In genomic region chr5:74199005-74199404, GRCh38 we compare ENCODE assay signal across 11 cellular contexts.
A peak's percentile ranks its signal among the peaks of the same experiment; 100 is the strongest.
DNase-seq lines count a peak whose midpoint lies in the region; ATAC-seq and TF ChIP-seq lines count a peak whose summit lies in the region.
"Had no signal": no experiment of that assay in that cellular context is flagged by ENCODE, and none has a peak within 500 bp of the region (broad histone marks: within the 10 kb centered on the region; RNA-seq: fewer than 3 reads in every experiment).

No MANE protein-coding gene starts in this region.

- H4K20me1 ChIP-seq in neural progenitor cell (ENCODE audit: low read depth) = no peaks in the 10 kb centered on the region

- H3K27me3 ChIP-seq in lung (ENCODE audit: control insufficient read depth, insufficient read depth) = no peaks in the 10 kb centered on the region
- no peaks in the 10 kb centered on the region for H3K27me3 ChIP-seq in neural progenitor cell

- POLR2A ChIA-PET in activated CD4-positive, alpha-beta T cell treated with anti-CD3 and anti-CD28 coated beads, Interleukin-2, amount 10 ng/mL, durations not matched to agents 7 days and 5 days (lab: Charles Lee) = no interaction called here

- no peak for TF ChIP-seq CTCF in lung (IDR thresholded peaks at IDR 0.05; ENCODE audit: control extremely low read depth, extremely low read depth)
- no peak for TF ChIP-seq CTCF in neural progenitor cell (IDR thresholded peaks at IDR 0.05)

- H3K36me3 ChIP-seq in lung (ENCODE audit: control insufficient read depth in 2 of 2, insufficient read depth in 2 of 2, low read length in 2 of 2) = no peaks in the 10 kb centered on the region
- H3K36me3 ChIP-seq in neural progenitor cell = no peaks in the 10 kb centered on the region

- intact Hi-C loops in activated T-helper 1 cell treated with anti-CD3 and anti-CD28 coated beads, Interleukin-12 subunit alpha, Interleukin-12 subunit beta, Interleukin-2, Interleukin-4 antibody, amounts not matched to agents 30 ng/mL and 10 ng/mL and 1 ng/mL, durations not matched to agents 14 hours and 24 hours and 36 hours (cut with micrococcal nuclease) = no loop called here

- H3K9me3 ChIP-seq in lung (ENCODE audit: control insufficient read depth in 2 of 2, insufficient read depth in 1 of 2, low read length in 1 of 2) (peaks cover 0 to 2% of the 10 kb centered on the region in 2 donors), neural progenitor cell (ENCODE audit: low read depth) (no peaks in the 10 kb centered on the region)

- no peak overlapping the region for H3K4me2 ChIP-seq in neural progenitor cell
- H3K4me2 ChIP-seq: GM23338 had no signal

- H3K9ac ChIP-seq in neural progenitor cell = no peak overlapping the region

- H3K27ac ChIP-seq in lung (ENCODE audit: low read depth in 1 of 2, low read length in 1 of 2) (peak overlapping the region in 1 of 2 donors; percentile 32), neural progenitor cell (no peak overlapping the region)

- H3K4me3 ChIP-seq in lung = no peak overlapping the region
- no peak overlapping the region for H3K4me3 ChIP-seq in neural progenitor cell
- H3K4me3 ChIP-seq: GM23338 had no signal

- CTCF ChIA-PET in activated CD4-positive, alpha-beta T cell treated with anti-CD3 and anti-CD28 coated beads, Interleukin-2, amount 10 ng/mL, durations not matched to agents 7 days and 5 days (lab: Charles Lee) = no interaction called here

- H2AFZ ChIP-seq in neural progenitor cell (replicated peaks) = no peak overlapping the region
- H2AFZ ChIP-seq: GM23338 had no signal

- peaks cover 3% of the 10 kb centered on the region for H3K9me3 Mint-ChIP-seq in activated CD4-positive, alpha-beta T cell treated with anti-CD3 and anti-CD28 coated beads, Interleukin-2, amount 10 ng/mL, durations not matched to agents 7 days and 5 days
- H3K9me3 Mint-ChIP-seq in activated T-helper 1 cell treated with anti-CD3 and anti-CD28 coated beads, Interleukin-12 subunit alpha, Interleukin-12 subunit beta, Interleukin-2, Interleukin-4 antibody, amounts not matched to agents 30 ng/mL and 10 ng/mL and 1 ng/mL, durations not matched to agents 14 hours and 24 hours and 36 hours = no peaks in the 10 kb centered on the region
- H3K9me3 Mint-ChIP-seq in neural progenitor cell = peaks cover 6% of the 10 kb centered on the region
- H3K9me3 Mint-ChIP-seq: GM23338 had no signal

- H3K27ac Mint-ChIP-seq in activated CD4-positive, alpha-beta T cell treated with anti-CD3 and anti-CD28 coated beads, Interleukin-2, amount 10 ng/mL, durations not matched to agents 7 days and 5 days = no peak overlapping the region
- H3K27ac Mint-ChIP-seq in activated T-helper 1 cell treated with anti-CD3 and anti-CD28 coated beads, Interleukin-12 subunit alpha, Interleukin-12 subunit beta, Interleukin-2, Interleukin-4 antibody, amounts not matched to agents 30 ng/mL and 10 ng/mL and 1 ng/mL, durations not matched to agents 14 hours and 24 hours and 36 hours = no peak overlapping the region
- no peak overlapping the region for H3K27ac Mint-ChIP-seq in neural progenitor cell
- H3K27ac Mint-ChIP-seq: GM23338 had no signal

- no peaks in the 10 kb centered on the region for H3K79me2 ChIP-seq in neural progenitor cell (ENCODE audit: low read depth)

- H3K27me3 Mint-ChIP-seq in activated CD4-positive, alpha-beta T cell treated with anti-CD3 and anti-CD28 coated beads, Interleukin-2, amount 10 ng/mL, durations not matched to agents 7 days and 5 days = peaks cover 11% of the 10 kb centered on the region
- no peaks in the 10 kb centered on the region for H3K27me3 Mint-ChIP-seq in activated T-helper 1 cell treated with anti-CD3 and anti-CD28 coated beads, Interleukin-12 subunit alpha, Interleukin-12 subunit beta, Interleukin-2, Interleukin-4 antibody, amounts not matched to agents 30 ng/mL and 10 ng/mL and 1 ng/mL, durations not matched to agents 14 hours and 24 hours and 36 hours (ENCODE audit: insufficient read depth)
- H3K27me3 Mint-ChIP-seq in neural progenitor cell (ENCODE audit: insufficient read depth, low read depth) = peaks cover 12% of the 10 kb centered on the region

- ATAC-seq in GM21381 (IDR thresholded peaks at IDR 0.05; ENCODE audit: unreplicated experiment) = peak; percentile 37
- no peak for ATAC-seq in lung (ENCODE audit: insufficient read depth, low FRiP score)
- ATAC-seq in GM18858 (IDR thresholded peaks at IDR 0.05; ENCODE audit: unreplicated experiment) = no peak
- ATAC-seq: GM23338 had no signal

- DNase-seq in activated CD4-positive, alpha-beta T cell treated with anti-CD3 and anti-CD28 coated beads, Interleukin-2, amount 50 U/mL, for 48 hours = peak; percentile 26 to 39
- no peak for DNase-seq in activated CD4-positive, alpha-beta T cell treated with anti-CD3 and anti-CD28 coated beads, Interleukin-2, amount 10 ng/mL, durations not matched to agents 7 days and 5 days
- DNase-seq in NCI-H226 (peak; percentile 38), lung (ENCODE audit: low spot score) (peak; percentile 22), neural progenitor cell (ENCODE audit: low spot score) (no peak)
- no peak for DNase-seq in activated T-helper 1 cell treated with anti-CD3 and anti-CD28 coated beads, Interleukin-12 subunit alpha, Interleukin-12 subunit beta, Interleukin-2, Interleukin-4 antibody, amounts not matched to agents 30 ng/mL and 10 ng/mL and 1 ng/mL, durations not matched to agents 14 hours and 24 hours and 36 hours (ENCODE audit: low spot score)
- DNase-seq: DMS79 treated with DMSO at 0.1 percent for 48 hours, NCI-H2081 treated with DMSO at 0.1 percent for 48 hours had no signal

- H3K36me3 Mint-ChIP-seq in activated CD4-positive, alpha-beta T cell treated with anti-CD3 and anti-CD28 coated beads, Interleukin-2, amount 10 ng/mL, durations not matched to agents 7 days and 5 days (ENCODE audit: low read depth) = no peaks in the 10 kb centered on the region
- H3K36me3 Mint-ChIP-seq in activated T-helper 1 cell treated with anti-CD3 and anti-CD28 coated beads, Interleukin-12 subunit alpha, Interleukin-12 subunit beta, Interleukin-2, Interleukin-4 antibody, amounts not matched to agents 30 ng/mL and 10 ng/mL and 1 ng/mL, durations not matched to agents 14 hours and 24 hours and 36 hours (ENCODE audit: low read depth) = no peaks in the 10 kb centered on the region
- no peaks in the 10 kb centered on the region for H3K36me3 Mint-ChIP-seq in neural progenitor cell

- WGBS in lung, 2 donors = 40 to 44% methylated on average over 2 of the region's 2 CpGs

- no peak overlapping the region for H3K4me3 Mint-ChIP-seq in activated CD4-positive, alpha-beta T cell treated with anti-CD3 and anti-CD28 coated beads, Interleukin-2, amount 10 ng/mL, durations not matched to agents 7 days and 5 days
- H3K4me3 Mint-ChIP-seq in activated T-helper 1 cell treated with anti-CD3 and anti-CD28 coated beads, Interleukin-12 subunit alpha, Interleukin-12 subunit beta, Interleukin-2, Interleukin-4 antibody, amounts not matched to agents 30 ng/mL and 10 ng/mL and 1 ng/mL, durations not matched to agents 14 hours and 24 hours and 36 hours = no peak overlapping the region
- H3K4me3 Mint-ChIP-seq in neural progenitor cell = no peak overlapping the region
- H3K4me3 Mint-ChIP-seq: GM23338 had no signal

- no peaks in the 10 kb centered on the region for H3F3A ChIP-seq in neural progenitor cell (ENCODE audit: low read depth)

- H3K4me1 ChIP-seq in lung (ENCODE audit: control insufficient read depth in 2 of 2, insufficient read depth in 2 of 2, low read length in 2 of 2) (peaks cover 0 to 8% of the 10 kb centered on the region in 2 donors), neural progenitor cell (peaks cover 9% of the 10 kb centered on the region)

- peaks cover 15% of the 10 kb centered on the region for H3K4me1 Mint-ChIP-seq in activated CD4-positive, alpha-beta T cell treated with anti-CD3 and anti-CD28 coated beads, Interleukin-2, amount 10 ng/mL, durations not matched to agents 7 days and 5 days
- H3K4me1 Mint-ChIP-seq in activated T-helper 1 cell treated with anti-CD3 and anti-CD28 coated beads, Interleukin-12 subunit alpha, Interleukin-12 subunit beta, Interleukin-2, Interleukin-4 antibody, amounts not matched to agents 30 ng/mL and 10 ng/mL and 1 ng/mL, durations not matched to agents 14 hours and 24 hours and 36 hours (ENCODE audit: low read depth) = no peaks in the 10 kb centered on the region
- peaks cover 23% of the 10 kb centered on the region for H3K4me1 Mint-ChIP-seq in neural progenitor cell
- H3K4me1 Mint-ChIP-seq: GM23338 had no signal

Comparison
In these comparisons a context has a peak if more than half of its experiments do, and no peak if none do; other contexts are left out.
1. DNase-seq: peak in activated CD4-positive, alpha-beta T cell treated with anti-CD3 and anti-CD28 coated beads, Interleukin-2, amount 50 U/mL, for 48 hours (2 of 2), NCI-H226 (single experiment) and lung (single experiment); none in activated CD4-positive, alpha-beta T cell treated with anti-CD3 and anti-CD28 coated beads, Interleukin-2, amount 10 ng/mL, durations not matched to agents 7 days and 5 days (single experiment), activated T-helper 1 cell treated with anti-CD3 and anti-CD28 coated beads, Interleukin-12 subunit alpha, Interleukin-12 subunit beta, Interleukin-2, Interleukin-4 antibody, amounts not matched to agents 30 ng/mL and 10 ng/mL and 1 ng/mL, durations not matched to agents 14 hours and 24 hours and 36 hours (single experiment) and neural progenitor cell (single experiment).